34 cellular contexts compared by ENCODE assay signal in genomic region chr2:28528206-28528605, GRCh38. TPM values are rescaled to one million over a fixed set of nuclear protein-coding genes. Genes with fewer than 3 reads are reported as not detected.
DNase-seq lines count a peak whose midpoint lies in the region; ATAC-seq, FAIRE-seq and TF ChIP-seq lines count a peak whose summit lies in the region.
"Had no signal": no experiment of that assay in that cellular context is flagged by ENCODE, and none has a peak within 500 bp of the region (broad histone marks: within the 10 kb centered on the region; RNA-seq: fewer than 3 reads in every experiment).

No MANE protein-coding gene starts in this region.

- no peaks in the 10 kb centered on the region for H3K9me3 Mint-ChIP-seq in chondrocyte (ENCODE audit: low read depth)
- H3K9me3 Mint-ChIP-seq: activated CD4-positive, alpha-beta memory T cell treated with anti-CD3 and anti-CD28 coated beads, Interleukin-2, amount 10 ng/mL, durations not matched to agents 7 days and 5 days; activated T-helper 2 cell treated with anti-CD3 and anti-CD28 coated beads, Interferon-gamma antibody, Interleukin-2, Interleukin-4, amounts not matched to agents 10 μg/mL and 5 μg/mL and 100 μg/mL, durations not matched to agents 14 hours and 24 hours and 36 hours; CD4-positive, alpha-beta memory T cell; immature natural killer cell; memory B cell; naive B cell had no signal

- H3K36me3 ChIP-seq in psoas muscle (ENCODE audit: insufficient read depth in 1 of 2, low read depth in 1 of 2): no peaks in the 10 kb centered on the region
- H3K36me3 ChIP-seq: brain microvascular endothelial cell, prostate gland, suprapubic skin, upper lobe of left lung had no signal

- DNase-seq in Ammon's horn (ENCODE audit: low spot score) (peak; percentile 16), chondrocyte (ENCODE audit: low spot score) (no peak), left ventricle myocardium superior (peak; percentile 87), psoas muscle (peak; percentile 62 to 91), middle frontal gyrus (ENCODE audit: extremely low spot score, low spot score) (no peak), GM19239 (ENCODE audit: insufficient read length, low spot score) (no peak)
- DNase-seq: activated CD4-positive, alpha-beta memory T cell treated with anti-CD3 and anti-CD28 coated beads, Interleukin-2, amount 10 ng/mL, durations not matched to agents 7 days and 5 days; activated CD4-positive, alpha-beta T cell treated with anti-CD3 and anti-CD28 coated beads for 1 hour; activated naive CD4-positive, alpha-beta T cell treated with anti-CD3 and anti-CD28 coated beads, Interleukin-2, amount 50 U/mL, for 16 hours; brain microvascular endothelial cell; CD4-positive, alpha-beta memory T cell; DND-41; GOT3; immature natural killer cell; KBM-7; naive B cell; NCI-H1092; NCI-H187; NCI-H526 treated with DMSO at 0.1 percent for 48 hours; NK-92 treated with Interleukin-12 subunit alpha and Interleukin-12 subunit beta, amount 100 ng/mL, for 24 hours; small intestine; stimulated activated naive CD4-positive, alpha-beta T cell; upper lobe of left lung had no signal

- TF ChIP-seq CTCF in chondrocyte (IDR thresholded peaks at IDR 0.05) (no peak), psoas muscle (IDR thresholded peaks at IDR 0.05) (no peak)

- H3K36me3 Mint-ChIP-seq in chondrocyte (ENCODE audit: low read depth): no peaks in the 10 kb centered on the region
- H3K36me3 Mint-ChIP-seq: CD4-positive, alpha-beta memory T cell; immature natural killer cell; memory B cell; naive B cell had no signal

- no peak overlapping the region for H3K4me3 ChIP-seq in psoas muscle
- H3K4me3 ChIP-seq: A549, prostate gland, suprapubic skin, upper lobe of left lung had no signal

- H3K27me3 Mint-ChIP-seq in chondrocyte (ENCODE audit: low read depth): peaks cover 28% of the 10 kb centered on the region

- H3K9me3 ChIP-seq in psoas muscle: no peaks in the 10 kb centered on the region
- H3K9me3 ChIP-seq: A549, prostate gland, suprapubic skin, upper lobe of left lung had no signal

- peak overlapping the region; percentile 41 for H3K27ac Mint-ChIP-seq in chondrocyte (ENCODE audit: unreplicated experiment)
- H3K27ac Mint-ChIP-seq: activated CD4-positive, alpha-beta memory T cell treated with anti-CD3 and anti-CD28 coated beads, Interleukin-2, amount 10 ng/mL, durations not matched to agents 7 days and 5 days; activated T-helper 2 cell treated with anti-CD3 and anti-CD28 coated beads, Interferon-gamma antibody, Interleukin-2, Interleukin-4, amounts not matched to agents 10 μg/mL and 5 μg/mL and 100 μg/mL, durations not matched to agents 14 hours and 24 hours and 36 hours; CD4-positive, alpha-beta memory T cell; memory B cell; naive B cell had no signal

- H3K27me3 ChIP-seq in psoas muscle (ENCODE audit: insufficient read depth in 3 of 3, low read length in 2 of 3): no peaks in the 10 kb centered on the region
- H3K27me3 ChIP-seq: upper lobe of left lung had no signal

- peak overlapping the region; percentile 77 for H3K27ac ChIP-seq in psoas muscle
- H3K27ac ChIP-seq: A549, brain microvascular endothelial cell, prostate gland, suprapubic skin, upper lobe of left lung had no signal

- H3K4me1 Mint-ChIP-seq in chondrocyte (ENCODE audit: low read depth): peaks cover 9% of the 10 kb centered on the region
- H3K4me1 Mint-ChIP-seq: immature natural killer cell, memory B cell, naive B cell had no signal

- intact Hi-C loops in left ventricle myocardium superior (cut with micrococcal nuclease): no loop called here
- intact Hi-C loops in psoas muscle (cut with DNase I): no loop called here

- no peak overlapping the region for H3K4me3 Mint-ChIP-seq in chondrocyte (ENCODE audit: unreplicated experiment)
- H3K4me3 Mint-ChIP-seq: activated CD4-positive, alpha-beta memory T cell treated with anti-CD3 and anti-CD28 coated beads, Interleukin-2, amount 10 ng/mL, durations not matched to agents 7 days and 5 days; CD4-positive, alpha-beta memory T cell; immature natural killer cell; memory B cell; naive B cell had no signal

- ATAC-seq in left ventricle myocardium superior: peak; percentile 97
- peak; percentile 93 to 97 (median 96) for ATAC-seq in psoas muscle
- no peak for ATAC-seq in HG03196 (IDR thresholded peaks at IDR 0.05; ENCODE audit: unreplicated experiment)
- ATAC-seq in HG02981 (IDR thresholded peaks at IDR 0.05; ENCODE audit: unreplicated experiment): no peak

- WGBS in psoas muscle, 3 donors: 9 to 26% (median 23%) methylated on average over 4 of the region's 4 CpGs

- FAIRE-seq in GM19239 (lab: Jason Lieb, UNC): no peak
- FAIRE-seq: A549, D721Med, endothelial cell of umbilical vein, frontal cortex, GM18507, small intestine had no signal

- peaks cover 15% of the 10 kb centered on the region for H3K4me1 ChIP-seq in psoas muscle
- H3K4me1 ChIP-seq: A549, prostate gland, suprapubic skin, upper lobe of left lung had no signal

RNA-seq across cellular contexts. Expression of gene PLB1, which starts 32.3 kb away (rescaled TPM):
- total RNA-seq in chondrocyte (4.4 to 8.2 TPM (median 5.8 TPM) in 3 replicates), left ventricle myocardium superior (3.3 TPM), psoas muscle (1 to 10 TPM in 3 of 4 donors, under 1 TPM in 1; 0.89 to 4.9 (median 2.0) TPM)
- 1 to 10 TPM in 1 of 3 donors, under 1 TPM in 2; 0.63 to 1.7 (median 0.74) TPM for polyA plus RNA-seq in psoas muscle

Comparison
In these comparisons a context has a peak if more than half of its experiments do, and no peak if none do; other contexts are left out.
1. DNase-seq: peak in Ammon's horn (single experiment), left ventricle myocardium superior (single experiment) and psoas muscle (2 of 2); none in chondrocyte (single experiment), middle frontal gyrus (single experiment) and GM19239 (single experiment).
2. ATAC-seq: peak in left ventricle myocardium superior (single experiment) and psoas muscle (4 of 4); none in HG03196 (single experiment) and HG02981 (single experiment).